18 cellular contexts compared by ENCODE assay signal in the genomic region with DNA sequence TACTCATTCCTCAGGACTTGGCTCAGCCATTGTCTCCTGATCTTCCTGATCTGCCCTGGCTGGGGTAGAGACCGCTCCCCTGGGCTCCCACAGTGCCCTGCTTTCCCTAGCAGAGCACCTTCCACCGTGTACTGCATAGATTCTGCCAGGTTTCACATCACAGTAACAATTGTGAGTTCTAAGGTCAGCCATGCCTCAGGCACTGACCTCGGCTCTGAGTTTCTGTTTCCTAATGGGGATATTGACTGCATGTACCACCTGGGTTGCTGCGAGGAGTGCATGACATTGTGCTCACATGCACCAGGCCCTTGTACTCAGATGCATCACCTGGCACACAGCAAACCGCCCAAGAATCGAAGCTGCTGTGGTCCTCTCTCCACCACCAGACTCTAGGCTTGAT. TPM values are rescaled to one million over a fixed set of nuclear protein-coding genes. Genes with fewer than 3 reads are reported as not detected.
DNase-seq lines count a peak whose midpoint lies in the region; ATAC-seq and TF ChIP-seq lines count a peak whose summit lies in the region.
"Had no signal": no experiment of that assay in that cellular context is flagged by ENCODE, and none has a peak within 500 bp of the region (broad histone marks: within the 10 kb centered on the region; RNA-seq: fewer than 3 reads in every experiment).

No MANE protein-coding gene starts in this region.

- no peaks in the 10 kb centered on the region for H3K9me3 Mint-ChIP-seq in endodermal cell
- H3K9me3 Mint-ChIP-seq in neural crest cell: no peaks in the 10 kb centered on the region

- H3K9me3 ChIP-seq in left ventricle myocardium inferior (replicated peaks) (no peaks in the 10 kb centered on the region), endodermal cell (ENCODE audit: control insufficient read depth, low read length) (no peaks in the 10 kb centered on the region), tibial nerve (no peaks in the 10 kb centered on the region)
- H3K9me3 ChIP-seq: HAP-1 had no signal

- peaks cover 48% of the 10 kb centered on the region for H3K36me3 Mint-ChIP-seq in endodermal cell (ENCODE audit: low read depth)
- peaks cover 3% of the 10 kb centered on the region for H3K36me3 Mint-ChIP-seq in neural crest cell (ENCODE audit: low read depth)
- H3K36me3 Mint-ChIP-seq: CD14-positive monocyte had no signal

- intact Hi-C loops in left ventricle myocardium inferior (cut with micrococcal nuclease): loop anchor here (10.0 kb wide), 1 partner anchor 64 kb away; no protein-coding TSS in a partner anchor
- intact Hi-C loops in cardiac septum (cut with DNase I): no loop called here

- H3K27ac Mint-ChIP-seq in endodermal cell: no peak overlapping the region
- peak overlapping the region; percentile 73 for H3K27ac Mint-ChIP-seq in neural crest cell (ENCODE audit: unreplicated experiment)

- H3K9ac ChIP-seq in endodermal cell (ENCODE audit: extremely low read depth, low read length, poor library complexity, severe bottlenecking): no peak overlapping the region

- H3K4me3 Mint-ChIP-seq in endodermal cell: no peak overlapping the region
- no peak overlapping the region for H3K4me3 Mint-ChIP-seq in neural crest cell
- H3K4me3 Mint-ChIP-seq: CD14-positive monocyte had no signal

- no peak for TF ChIP-seq CTCF in left ventricle myocardium inferior (IDR thresholded peaks at IDR 0.05; ENCODE audit: borderline replicate concordance)
- TF ChIP-seq CTCF in endodermal cell (conservative IDR thresholded peaks at IDR 0.05): no peak
- no peak for TF ChIP-seq CTCF in neural crest cell (conservative IDR thresholded peaks at IDR 0.05)
- no peak for TF ChIP-seq CTCF in tibial nerve (IDR thresholded peaks at IDR 0.05)

- no peak for TF ChIP-seq POLR2A in tibial nerve (IDR thresholded peaks at IDR 0.05)

- H3K27me3 ChIP-seq in left ventricle myocardium inferior (ENCODE audit: low read depth) (no peaks in the 10 kb centered on the region), endodermal cell (ENCODE audit: control insufficient read depth, insufficient read depth, low read length, poor library complexity, severe bottlenecking) (no peaks in the 10 kb centered on the region), tibial nerve (no peaks in the 10 kb centered on the region)

- H3K4me1 Mint-ChIP-seq in endodermal cell (peaks cover 5% of the 10 kb centered on the region), neural crest cell (no peaks in the 10 kb centered on the region)
- H3K4me1 Mint-ChIP-seq: CD14-positive monocyte had no signal

- H3K4me3 ChIP-seq in left ventricle myocardium inferior: no peak overlapping the region
- H3K4me3 ChIP-seq in endodermal cell (ENCODE audit: low read length): no peak overlapping the region
- no peak overlapping the region for H3K4me3 ChIP-seq in tibial nerve
- H3K4me3 ChIP-seq: HAP-1 had no signal

- 87 to 95% methylated on average over 6 of the region's 6 CpGs for WGBS in endodermal cell (ENCODE audit: insufficient coverage in 1 of 2, insufficient read length in 1 of 2), 2 experiments
- WGBS in tibial nerve, 2 donors: 65 to 71% methylated on average over 6 of the region's 6 CpGs

- H3K36me3 ChIP-seq in left ventricle myocardium inferior (peaks cover 92% of the 10 kb centered on the region), endodermal cell (ENCODE audit: control insufficient read depth, insufficient read depth, low read length) (peaks cover 63% of the 10 kb centered on the region), tibial nerve (peaks cover 7 to 88% (median 7%) of the 10 kb centered on the region in 3 donors)

- ATAC-seq in HG03521 (IDR thresholded peaks at IDR 0.05; ENCODE audit: unreplicated experiment) (no peak), GM19463 (IDR thresholded peaks at IDR 0.05; ENCODE audit: unreplicated experiment) (no peak)

- H3K27ac ChIP-seq in left ventricle myocardium inferior (replicated peaks) (peak overlapping the region; percentile 90), endodermal cell (ENCODE audit: low read depth, low read length) (peak overlapping the region; percentile 38), tibial nerve (peak overlapping the region in 3 of 4 donors; percentile 11 to 97 (median 95))

- H3K4me1 ChIP-seq in left ventricle myocardium inferior (peaks cover 45% of the 10 kb centered on the region), endodermal cell (ENCODE audit: control insufficient read depth, insufficient read depth, low read length) (no peaks in the 10 kb centered on the region), tibial nerve (peaks cover 7 to 78% (median 32%) of the 10 kb centered on the region in 4 donors)
- H3K4me1 ChIP-seq: HAP-1 had no signal

- TF ChIP-seq EP300 in tibial nerve (IDR thresholded peaks at IDR 0.05): no peak

- DNase-seq in left ventricle myocardium inferior (no peak), cardiac septum (ENCODE audit: low spot score) (no peak), endodermal cell (no peak), neural crest cell (ENCODE audit: low read depth, low spot score) (no peak), tibial nerve (ENCODE audit: low spot score in 2 of 2) (no peak), NCI-H1417 (lab: John Stamatoyannopoulos, UW) (no peak)
- DNase-seq: 8988T, DMS79 treated with DMSO at 0.1 percent for 48 hours, NCI-H1092, NCI-H2081, NCI-H2171 treated with DMSO at 0.1 percent for 48 hours, NCI-H446, NCI-H69, SIG-M5 had no signal

- no peaks in the 10 kb centered on the region for H3K27me3 Mint-ChIP-seq in endodermal cell (ENCODE audit: insufficient read depth)
- no peaks in the 10 kb centered on the region for H3K27me3 Mint-ChIP-seq in neural crest cell (ENCODE audit: low read depth)

RNA-seq across cellular contexts. Expression of gene HSPG2, which starts 46.0 kb away (rescaled TPM):
- total RNA-seq in left ventricle myocardium inferior: 257 TPM
- total RNA-seq in cardiac septum: 506 TPM
- total RNA-seq in endodermal cell: 100 to 1,000 TPM; 222 to 227 TPM
- polyA plus RNA-seq in endodermal cell (2013, experiment 1 of 2): 74.9 TPM
- polyA plus RNA-seq in endodermal cell (2013, experiment 2 of 2): 76.7 TPM
- 101 and 103 TPM in 2 replicates for total RNA-seq in neural crest cell
- total RNA-seq in tibial nerve: 100 to 1,000 TPM; 292 to 486 (median 404) TPM
- polyA plus RNA-seq: CD14-positive monocyte had no signal

Comparison
In these comparisons a context has a peak if more than half of its experiments do, and no peak if none do; other contexts are left out.
1. H3K27ac ChIP-seq: peak in every context shown above with its lines; median percentile 95 in tibial nerve; 90 in left ventricle myocardium inferior; 38 in endodermal cell.